In the genomic region with DNA sequence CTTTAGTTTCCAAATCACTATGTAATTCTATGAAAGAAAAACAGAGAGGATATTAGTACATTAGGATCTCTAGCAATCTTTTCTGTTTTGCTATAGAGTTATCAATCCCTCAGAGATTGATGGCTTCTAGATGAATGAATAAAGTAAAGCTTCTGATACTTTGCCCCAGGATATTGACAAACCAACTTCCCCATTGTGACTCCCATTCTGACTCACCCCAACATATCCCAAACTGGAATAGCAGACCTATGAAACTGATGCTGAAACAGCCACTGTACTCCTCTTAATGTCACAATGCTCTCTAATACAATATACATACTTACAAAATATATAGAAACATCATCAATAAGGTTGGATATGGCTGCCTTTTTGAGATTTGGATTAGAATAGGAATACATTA, we compare ENCODE assay signal across 14 cellular contexts.
"Had no signal": no experiment of that assay in that cellular context is flagged by ENCODE, and none has a peak within 500 bp of the region (broad histone marks: within the 10 kb centered on the region; RNA-seq: fewer than 3 reads in every experiment).

No MANE protein-coding gene starts in this region.

- H3K27ac ChIP-seq: prostate gland, spleen, transverse colon had no signal

- H3K9me3 Mint-ChIP-seq: activated CD4-positive, alpha-beta T cell treated with anti-CD3 and anti-CD28 coated beads, Interleukin-2, amount 10 ng/mL, durations not matched to agents 7 days and 5 days; activated naive CD4-positive, alpha-beta T cell treated with anti-CD3 and anti-CD28 coated beads, Interleukin-2, amount 50 U/mL, for 24 hours; central memory CD8-positive, alpha-beta T cell; T-helper 1 cell treated with Interleukin-12 subunit alpha and Interleukin-12 subunit beta and Interleukin-4 antibody, amounts not matched to agents 30 μg/mL and 1 μg/mL, for 36 hours had no signal

- H3K36me3 ChIP-seq: prostate gland, spleen, transverse colon had no signal

- H3K4me3 ChIP-seq: prostate gland, spleen, transverse colon had no signal

- DNase-seq: activated CD4-positive, alpha-beta T cell treated with anti-CD3 and anti-CD28 coated beads, Interleukin-2, amount 10 ng/mL, durations not matched to agents 7 days and 5 days; activated CD4-positive, CD25-positive, alpha-beta regulatory T cell; effector memory CD4-positive, alpha-beta T cell; glutamatergic neuron; naive thymus-derived CD4-positive, alpha-beta T cell; spleen; stimulated activated CD4-positive, alpha-beta T cell treated with anti-CD3 and anti-CD28 coated beads, Interleukin-2, amount 100 ng/mL, for 24 hours; stimulated activated naive CD4-positive, alpha-beta T cell; substantia nigra; transverse colon had no signal

- H3K9me3 ChIP-seq: prostate gland, spleen, transverse colon had no signal

- H3K27ac Mint-ChIP-seq: activated CD4-positive, alpha-beta T cell treated with anti-CD3 and anti-CD28 coated beads, Interleukin-2, amount 10 ng/mL, durations not matched to agents 7 days and 5 days; activated naive CD4-positive, alpha-beta T cell treated with anti-CD3 and anti-CD28 coated beads, Interleukin-2, amount 50 U/mL, for 24 hours; naive thymus-derived CD4-positive, alpha-beta T cell; T-helper 1 cell treated with Interleukin-12 subunit alpha and Interleukin-12 subunit beta and Interleukin-4 antibody, amounts not matched to agents 30 μg/mL and 1 μg/mL, for 36 hours had no signal

- H3K4me3 Mint-ChIP-seq: activated CD4-positive, alpha-beta T cell treated with anti-CD3 and anti-CD28 coated beads, Interleukin-2, amount 10 ng/mL, durations not matched to agents 7 days and 5 days; activated naive CD4-positive, alpha-beta T cell treated with anti-CD3 and anti-CD28 coated beads, Interleukin-2, amount 50 U/mL, for 24 hours; central memory CD8-positive, alpha-beta T cell; naive thymus-derived CD4-positive, alpha-beta T cell; T-helper 1 cell treated with Interleukin-12 subunit alpha and Interleukin-12 subunit beta and Interleukin-4 antibody, amounts not matched to agents 30 μg/mL and 1 μg/mL, for 36 hours had no signal

- H3K27me3 ChIP-seq: spleen, transverse colon had no signal

- H3K4me1 Mint-ChIP-seq: activated naive CD4-positive, alpha-beta T cell treated with anti-CD3 and anti-CD28 coated beads, Interleukin-2, amount 50 U/mL, for 24 hours had no signal

- H3K36me3 Mint-ChIP-seq: activated naive CD4-positive, alpha-beta T cell treated with anti-CD3 and anti-CD28 coated beads, Interleukin-2, amount 50 U/mL, for 24 hours; naive thymus-derived CD4-positive, alpha-beta T cell had no signal

- H3K4me1 ChIP-seq: prostate gland, spleen, transverse colon had no signal
